Comparison of ENCODE assay signal across 1 cellular context in the genomic region with DNA sequence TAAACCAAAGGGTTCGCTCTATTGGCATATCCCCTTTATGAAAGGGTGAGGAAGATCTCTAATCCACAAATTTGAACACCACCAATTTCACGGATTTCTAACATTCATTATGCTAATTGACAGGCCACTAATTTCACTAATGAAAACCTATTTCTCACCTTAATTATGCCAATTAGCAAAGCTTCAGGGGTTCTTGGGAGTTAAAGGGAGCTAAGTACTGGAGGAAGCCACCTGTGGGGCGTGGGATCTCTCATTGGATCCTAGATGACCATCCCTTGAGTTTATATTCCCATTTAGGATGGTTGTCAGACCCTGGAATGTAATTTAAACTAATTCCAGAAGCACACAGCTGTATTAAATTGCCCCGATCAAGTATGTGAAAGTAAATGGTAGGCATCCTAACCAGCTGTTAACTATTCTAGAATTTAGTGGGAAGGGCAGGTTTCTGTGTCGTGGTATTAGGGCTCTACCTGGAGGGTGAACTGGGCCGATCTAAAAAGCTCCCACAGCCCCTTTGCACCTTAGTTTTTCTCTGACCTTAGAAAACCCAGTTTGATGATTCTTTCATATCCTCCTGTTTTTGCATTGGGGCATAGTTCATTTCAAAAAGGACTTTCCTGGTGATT.
TF ChIP-seq lines count a peak whose summit lies in the region.

No MANE protein-coding gene starts in this region.

TF ChIP-seq in A549, 52 proteins besides CTCF, POLR2A, EP300 and RAD21 (continued from another document):
- TF ChIP-seq, protein P1, sequence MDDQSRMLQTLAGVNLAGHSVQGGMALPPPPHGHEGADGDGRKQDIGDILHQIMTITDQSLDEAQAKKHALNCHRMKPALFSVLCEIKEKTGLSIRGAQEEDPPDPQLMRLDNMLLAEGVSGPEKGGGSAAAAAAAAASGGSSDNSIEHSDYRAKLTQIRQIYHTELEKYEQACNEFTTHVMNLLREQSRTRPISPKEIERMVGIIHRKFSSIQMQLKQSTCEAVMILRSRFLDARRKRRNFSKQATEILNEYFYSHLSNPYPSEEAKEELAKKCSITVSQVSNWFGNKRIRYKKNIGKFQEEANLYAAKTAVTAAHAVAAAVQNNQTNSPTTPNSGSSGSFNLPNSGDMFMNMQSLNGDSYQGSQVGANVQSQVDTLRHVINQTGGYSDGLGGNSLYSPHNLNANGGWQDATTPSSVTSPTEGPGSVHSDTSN (IDR thresholded peaks at IDR 0.05), result no peak
- TF ChIP-seq SREBF2 (IDR thresholded peaks at IDR 0.05) (no peak), NFE2L2 (conservative IDR thresholded peaks at IDR 0.05; ENCODE audit: low read length) (no peak), EHF (CRISPR knock-in tag; IDR thresholded peaks at IDR 0.05) (no peak), JUN (IDR thresholded peaks at IDR 0.05) (no peak), CBX8 (IDR thresholded peaks at IDR 0.05) (no peak), CBX2 (IDR thresholded peaks at IDR 0.05; ENCODE audit: borderline replicate concordance, low read depth) (no peak), ESRRA (IDR thresholded peaks at IDR 0.05; ENCODE audit: borderline replicate concordance, low read length) (no peak), RNF2 (IDR thresholded peaks at IDR 0.05; ENCODE audit: borderline replicate concordance, low read depth) (no peak)
- TF ChIP-seq, protein P2, sequence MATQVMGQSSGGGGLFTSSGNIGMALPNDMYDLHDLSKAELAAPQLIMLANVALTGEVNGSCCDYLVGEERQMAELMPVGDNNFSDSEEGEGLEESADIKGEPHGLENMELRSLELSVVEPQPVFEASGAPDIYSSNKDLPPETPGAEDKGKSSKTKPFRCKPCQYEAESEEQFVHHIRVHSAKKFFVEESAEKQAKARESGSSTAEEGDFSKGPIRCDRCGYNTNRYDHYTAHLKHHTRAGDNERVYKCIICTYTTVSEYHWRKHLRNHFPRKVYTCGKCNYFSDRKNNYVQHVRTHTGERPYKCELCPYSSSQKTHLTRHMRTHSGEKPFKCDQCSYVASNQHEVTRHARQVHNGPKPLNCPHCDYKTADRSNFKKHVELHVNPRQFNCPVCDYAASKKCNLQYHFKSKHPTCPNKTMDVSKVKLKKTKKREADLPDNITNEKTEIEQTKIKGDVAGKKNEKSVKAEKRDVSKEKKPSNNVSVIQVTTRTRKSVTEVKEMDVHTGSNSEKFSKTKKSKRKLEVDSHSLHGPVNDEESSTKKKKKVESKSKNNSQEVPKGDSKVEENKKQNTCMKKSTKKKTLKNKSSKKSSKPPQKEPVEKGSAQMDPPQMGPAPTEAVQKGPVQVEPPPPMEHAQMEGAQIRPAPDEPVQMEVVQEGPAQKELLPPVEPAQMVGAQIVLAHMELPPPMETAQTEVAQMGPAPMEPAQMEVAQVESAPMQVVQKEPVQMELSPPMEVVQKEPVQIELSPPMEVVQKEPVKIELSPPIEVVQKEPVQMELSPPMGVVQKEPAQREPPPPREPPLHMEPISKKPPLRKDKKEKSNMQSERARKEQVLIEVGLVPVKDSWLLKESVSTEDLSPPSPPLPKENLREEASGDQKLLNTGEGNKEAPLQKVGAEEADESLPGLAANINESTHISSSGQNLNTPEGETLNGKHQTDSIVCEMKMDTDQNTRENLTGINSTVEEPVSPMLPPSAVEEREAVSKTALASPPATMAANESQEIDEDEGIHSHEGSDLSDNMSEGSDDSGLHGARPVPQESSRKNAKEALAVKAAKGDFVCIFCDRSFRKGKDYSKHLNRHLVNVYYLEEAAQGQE (IDR thresholded peaks at IDR 0.05), result no peak
- TF ChIP-seq, protein P3, sequence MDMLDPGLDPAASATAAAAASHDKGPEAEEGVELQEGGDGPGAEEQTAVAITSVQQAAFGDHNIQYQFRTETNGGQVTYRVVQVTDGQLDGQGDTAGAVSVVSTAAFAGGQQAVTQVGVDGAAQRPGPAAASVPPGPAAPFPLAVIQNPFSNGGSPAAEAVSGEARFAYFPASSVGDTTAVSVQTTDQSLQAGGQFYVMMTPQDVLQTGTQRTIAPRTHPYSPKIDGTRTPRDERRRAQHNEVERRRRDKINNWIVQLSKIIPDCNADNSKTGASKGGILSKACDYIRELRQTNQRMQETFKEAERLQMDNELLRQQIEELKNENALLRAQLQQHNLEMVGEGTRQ (IDR thresholded peaks at IDR 0.05), result no peak
- TF ChIP-seq, protein P4, sequence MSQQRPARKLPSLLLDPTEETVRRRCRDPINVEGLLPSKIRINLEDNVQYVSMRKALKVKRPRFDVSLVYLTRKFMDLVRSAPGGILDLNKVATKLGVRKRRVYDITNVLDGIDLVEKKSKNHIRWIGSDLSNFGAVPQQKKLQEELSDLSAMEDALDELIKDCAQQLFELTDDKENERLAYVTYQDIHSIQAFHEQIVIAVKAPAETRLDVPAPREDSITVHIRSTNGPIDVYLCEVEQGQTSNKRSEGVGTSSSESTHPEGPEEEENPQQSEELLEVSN (IDR thresholded peaks at IDR 0.05; ENCODE audit: borderline replicate concordance, low read depth), result no peak
- TF ChIP-seq, protein P5, sequence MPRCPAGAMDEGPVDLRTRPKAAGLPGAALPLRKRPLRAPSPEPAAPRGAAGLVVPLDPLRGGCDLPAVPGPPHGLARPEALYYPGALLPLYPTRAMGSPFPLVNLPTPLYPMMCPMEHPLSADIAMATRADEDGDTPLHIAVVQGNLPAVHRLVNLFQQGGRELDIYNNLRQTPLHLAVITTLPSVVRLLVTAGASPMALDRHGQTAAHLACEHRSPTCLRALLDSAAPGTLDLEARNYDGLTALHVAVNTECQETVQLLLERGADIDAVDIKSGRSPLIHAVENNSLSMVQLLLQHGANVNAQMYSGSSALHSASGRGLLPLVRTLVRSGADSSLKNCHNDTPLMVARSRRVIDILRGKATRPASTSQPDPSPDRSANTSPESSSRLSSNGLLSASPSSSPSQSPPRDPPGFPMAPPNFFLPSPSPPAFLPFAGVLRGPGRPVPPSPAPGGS (IDR thresholded peaks at IDR 0.05), result no peak
- TF ChIP-seq, protein P6, sequence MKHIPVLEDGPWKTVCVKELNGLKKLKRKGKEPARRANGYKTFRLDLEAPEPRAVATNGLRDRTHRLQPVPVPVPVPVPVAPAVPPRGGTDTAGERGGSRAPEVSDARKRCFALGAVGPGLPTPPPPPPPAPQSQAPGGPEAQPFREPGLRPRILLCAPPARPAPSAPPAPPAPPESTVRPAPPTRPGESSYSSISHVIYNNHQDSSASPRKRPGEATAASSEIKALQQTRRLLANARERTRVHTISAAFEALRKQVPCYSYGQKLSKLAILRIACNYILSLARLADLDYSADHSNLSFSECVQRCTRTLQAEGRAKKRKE (CRISPR knock-in tag; IDR thresholded peaks at IDR 0.05; ENCODE audit: low read depth), result no peak
